12 cellular contexts compared by ENCODE assay signal in genomic region chr22:18068381-18068988, GRCh38. TPM values are rescaled to one million over a fixed set of nuclear protein-coding genes. Genes with fewer than 3 reads are reported as not detected.
A peak's percentile ranks its signal among the peaks of the same experiment; 100 is the strongest.
DNase-seq lines count a peak whose midpoint lies in the region; TF ChIP-seq lines count a peak whose summit lies in the region.
"Had no signal": no experiment of that assay in that cellular context is flagged by ENCODE, and none has a peak within 500 bp of the region (broad histone marks: within the 10 kb centered on the region; RNA-seq: fewer than 3 reads in every experiment).

No MANE protein-coding gene starts in this region.

- POLR2A ChIA-PET in SK-N-SH (lab: Yijun Ruan, JAX) = no interaction called here

- no peak overlapping the region for H4K91ac ChIP-seq in trophoblast cell (ENCODE audit: low read depth, low read length)

- H3K4me3 ChIP-seq in AG10803 (ENCODE audit: low read length) (no peak overlapping the region), SK-N-SH (ENCODE audit: low read depth in 2 of 2, low read length in 1 of 2) (no peak overlapping the region), cardiac muscle cell (no peak overlapping the region), trophoblast cell (ENCODE audit: low read depth, low read length) (no peak overlapping the region)
- H3K4me3 ChIP-seq: adrenal gland had no signal

- no peak overlapping the region for H3K23ac ChIP-seq in trophoblast cell (ENCODE audit: low read length)

- H3K9ac ChIP-seq in SK-N-SH (no peak overlapping the region), trophoblast cell (ENCODE audit: low read length) (no peak overlapping the region)

- in situ Hi-C loops in KBM-7 (cut with MboI; ENCODE audit: low pct_unique_long_range_greater_than_20kb, low sequenced_read_pairs) = no loop called here

- no peak overlapping the region for H4K8ac ChIP-seq in trophoblast cell (ENCODE audit: low read depth, low read length)

- H3K27ac ChIP-seq in SK-N-SH (ENCODE audit: low read depth in 2 of 2, low read length in 1 of 2) (no peak overlapping the region), cardiac muscle cell (peak overlapping the region; percentile 82), trophoblast cell (ENCODE audit: low read depth, low read length) (peak overlapping the region; percentile 44)
- H3K27ac ChIP-seq: adrenal gland had no signal

- H2BK5ac ChIP-seq in trophoblast cell (ENCODE audit: low read depth, low read length, poor library complexity) = no peak overlapping the region

- CTCF ChIA-PET in SK-N-SH (lab: Yijun Ruan, JAX) = interaction anchor here (1.0 to 2.5 kb wide), 4 partner anchors 44 to 326 kb away, joined by 3 to 16 read pairs (median 6); partner anchors contain the start of gene MICAL3

- H2AK5ac ChIP-seq in trophoblast cell (ENCODE audit: low read length) = no peak overlapping the region

- H2BK12ac ChIP-seq in trophoblast cell (ENCODE audit: low read length) = peak overlapping the region; percentile 35

- H4K20me1 ChIP-seq in SK-N-SH (ENCODE audit: insufficient read depth) = no peaks in the 10 kb centered on the region

- H2AFZ ChIP-seq in SK-N-SH (ENCODE audit: low read depth) (peak overlapping the region; percentile 74; the same call in 1 of the 2 replicates), trophoblast cell (ENCODE audit: insufficient read depth, low read length, poor library complexity) (no peak overlapping the region)

- H3K9me3 ChIP-seq in SK-N-SH = no peaks in the 10 kb centered on the region
- H3K9me3 ChIP-seq in cardiac muscle cell (ENCODE audit: low read depth) = no peaks in the 10 kb centered on the region
- peaks cover 1% of the 10 kb centered on the region for H3K9me3 ChIP-seq in trophoblast cell (ENCODE audit: insufficient read depth, low read depth, low read length)
- H3K9me3 ChIP-seq: adrenal gland had no signal

- H2BK120ac ChIP-seq in trophoblast cell (ENCODE audit: insufficient read depth, low read length, poor library complexity) = no peak overlapping the region

- DNase-seq in AG10803 (ENCODE audit: low read depth) (peak; percentile 81), SK-N-SH (no peak), cardiac muscle cell (ENCODE audit: low read depth in 1 of 2, low spot score in 1 of 2) (peak in 1 of 2 donors; percentile 61), trophoblast cell (peak in 1 of 2 donors; percentile 42), NCI-H2171 (lab: John Stamatoyannopoulos, UW) (no peak), NCI-H2196 treated with DMSO at 0.1 percent for 48 hours (lab: John Stamatoyannopoulos, UW; ENCODE audit: unreplicated experiment) (no peak), KBM-7 (no peak)
- DNase-seq in stimulated activated CD4-positive, alpha-beta T cell treated with anti-CD3 and anti-CD28 coated beads, Interleukin-4, amount 100 ng/mL, for 4 hours = no peak
- DNase-seq: activated CD8-positive, alpha-beta memory T cell treated with anti-CD3 and anti-CD28 coated beads, Interleukin-2, amount 50 U/mL, for 48 hours; NCI-H2029 treated with DMSO at 0.1 percent for 48 hours had no signal

- H3K4ac ChIP-seq in trophoblast cell (ENCODE audit: low read depth, low read length) = no peak overlapping the region

- H3K79me1 ChIP-seq in trophoblast cell (ENCODE audit: low read length) = peaks cover 5% of the 10 kb centered on the region

- no peak overlapping the region for H3K14ac ChIP-seq in trophoblast cell (ENCODE audit: low read length)

- H3K36me3 ChIP-seq in SK-N-SH (replicated peaks in 1 of 2; ENCODE audit: control insufficient read depth in 1 of 2, insufficient read depth in 2 of 2, low read length in 1 of 2) (no peaks in the 10 kb centered on the region), cardiac muscle cell (no peaks in the 10 kb centered on the region), trophoblast cell (ENCODE audit: control insufficient read depth in 1 of 2, insufficient read depth in 2 of 2, low read length in 2 of 2) (no peaks in the 10 kb centered on the region)
- H3K36me3 ChIP-seq: adrenal gland had no signal

- TF ChIP-seq CTCF in AG10803 (conservative IDR thresholded peaks at IDR 0.05; ENCODE audit: low read length) = no peak
- TF ChIP-seq CTCF in SK-N-SH (IDR thresholded peaks at IDR 0.05) = no peak
- no peak for TF ChIP-seq CTCF in cardiac muscle cell (IDR thresholded peaks at IDR 0.05; ENCODE audit: low read depth, low read length)

- no peak overlapping the region for H4K12ac ChIP-seq in trophoblast cell (ENCODE audit: low read depth, low read length)

- H3K79me2 ChIP-seq in SK-N-SH (ENCODE audit: insufficient read depth) (no peaks in the 10 kb centered on the region), trophoblast cell (ENCODE audit: control insufficient read depth, insufficient read depth, low read length, poor library complexity) (no peaks in the 10 kb centered on the region)

- no peak overlapping the region for H3K4me2 ChIP-seq in SK-N-SH
- no peak overlapping the region for H3K4me2 ChIP-seq in trophoblast cell (ENCODE audit: low read length)

- H3K9me2 ChIP-seq in SK-N-SH = no peaks in the 10 kb centered on the region

- H3F3A ChIP-seq in SK-N-SH (replicated peaks; ENCODE audit: insufficient read depth) = no peaks in the 10 kb centered on the region

- TF ChIP-seq EP300 in SK-N-SH (IDR thresholded peaks at IDR 0.05; ENCODE audit: borderline replicate concordance in 1 of 2, low read depth in 1 of 2, low read length in 1 of 2) = no peak

- TF ChIP-seq RAD21 in SK-N-SH (IDR thresholded peaks at IDR 0.05; ENCODE audit: low read length) = no peak

- H3K27me3 ChIP-seq in SK-N-SH (ENCODE audit: insufficient read depth) (no peaks in the 10 kb centered on the region), cardiac muscle cell (no peaks in the 10 kb centered on the region), trophoblast cell (ENCODE audit: insufficient read depth, low read length) (no peaks in the 10 kb centered on the region)
- H3K27me3 ChIP-seq: adrenal gland had no signal

- WGBS in SK-N-SH (ENCODE audit: low lambda C conversion rate) = 87% methylated on average over 3 of the region's 3 CpGs
- WGBS in trophoblast cell (ENCODE audit: extremely low coverage, insufficient coverage, insufficient read length) = no CpG with 5 or more reads among the region's 3 CpGs

- no peak overlapping the region for H3K18ac ChIP-seq in trophoblast cell (ENCODE audit: low read length)

- H3K4me1 ChIP-seq in SK-N-SH (ENCODE audit: control insufficient read depth in 1 of 2, insufficient read depth in 2 of 2, low read depth in 1 of 2, low read length in 1 of 2) (no peaks in the 10 kb centered on the region; a peak in 1 of 4 replicates), cardiac muscle cell (ENCODE audit: low read depth) (peaks cover 3% of the 10 kb centered on the region), trophoblast cell (ENCODE audit: control insufficient read depth in 1 of 2, insufficient read depth in 2 of 2, low read length in 2 of 2) (peaks cover 13 to 14% of the 10 kb centered on the region in 2 experiments)
- H3K4me1 ChIP-seq: adrenal gland had no signal

TF ChIP-seq in SK-N-SH, 30 proteins besides CTCF, POLR2A, EP300 and RAD21 (continues in another document):
- TF ChIP-seq GABPA (IDR thresholded peaks at IDR 0.05; ENCODE audit: low read depth) = no peak
- no peak for TF ChIP-seq NRF1 (IDR thresholded peaks at IDR 0.05; ENCODE audit: low read depth, low read length)
- TF ChIP-seq USF1 (IDR thresholded peaks at IDR 0.05; ENCODE audit: borderline replicate concordance, low read depth) = no peak
- TF ChIP-seq RCOR1 (IDR thresholded peaks at IDR 0.05; ENCODE audit: low read length) = no peak
- TF ChIP-seq ELF1 (IDR thresholded peaks at IDR 0.05) = no peak
- TF ChIP-seq MXI1 (IDR thresholded peaks at IDR 0.05; ENCODE audit: low read depth, low read length) = no peak
- TF ChIP-seq FOXM1 (IDR thresholded peaks at IDR 0.05; ENCODE audit: low read depth) = no peak
- no peak for TF ChIP-seq GATA2 (CRISPR knock-in tag; IDR thresholded peaks at IDR 0.05)

RNA-seq across cellular contexts. Expression of gene PEX26, which starts 9.3 kb away (rescaled TPM):
- 13.0 and 17.5 TPM in 2 replicates for polyA plus RNA-seq in SK-N-SH (2012; rRNA removed)
- polyA plus RNA-seq in SK-N-SH (2012; cell fraction: cytosol; rRNA removed) = 7.8 and 12.2 TPM in 2 replicates
- polyA plus RNA-seq in SK-N-SH (2012; cell fraction: nucleus; rRNA removed) = 15.3 and 16.2 TPM in 2 replicates
- total RNA-seq in cardiac muscle cell = 35.6 and 45.5 TPM in 2 replicates
- 5.4 and 6.8 TPM in 2 replicates for polyA plus RNA-seq in cardiac muscle cell
- polyA plus RNA-seq in trophoblast cell (2013) = 17.5 and 17.8 TPM in 2 replicates

RNA-seq across cellular contexts. Expression of gene TUBA8, which starts 42.1 kb away (rescaled TPM):
- polyA plus RNA-seq in SK-N-SH (2012; rRNA removed) (1.7 and 2.1 TPM in 2 replicates), cardiac muscle cell (0.87 and 1.4 TPM in 2 replicates)
- polyA plus RNA-seq in SK-N-SH (2012; cell fraction: cytosol; rRNA removed) = 1.0 and 1.2 TPM in 2 replicates
- 6.8 and 7.7 TPM in 2 replicates for polyA plus RNA-seq in SK-N-SH (2012; cell fraction: nucleus; rRNA removed)
- 1.1 TPM in 2 replicates for total RNA-seq in cardiac muscle cell
- 0.74 and 0.76 TPM in 2 replicates for polyA plus RNA-seq in trophoblast cell (2013)
- total RNA-seq: G401 had no signal

RNA-seq across cellular contexts. Expression of gene MICAL3, which starts 44.1 kb away (rescaled TPM):
- 50.9 and 83.1 TPM in 2 replicates for polyA plus RNA-seq in SK-N-SH (2012; rRNA removed)
- polyA plus RNA-seq in SK-N-SH (2012; cell fraction: cytosol; rRNA removed) = 35.5 and 39.3 TPM in 2 replicates
- 293 and 319 TPM in 2 replicates for polyA plus RNA-seq in SK-N-SH (2012; cell fraction: nucleus; rRNA removed)
- 48.7 and 76.9 TPM in 2 replicates for total RNA-seq in cardiac muscle cell
- 26.6 and 27.3 TPM in 2 replicates for polyA plus RNA-seq in cardiac muscle cell
- polyA plus RNA-seq in trophoblast cell (2013) = 18.1 and 20.6 TPM in 2 replicates

Comparison
In these comparisons a context has a peak if more than half of its experiments do, and no peak if none do; other contexts are left out.
1. H3K27ac ChIP-seq: peak in cardiac muscle cell (single experiment) and trophoblast cell (single experiment); none in SK-N-SH (0 of 2).